ENCODE assay signal across 19 cellular contexts in the genomic region with DNA sequence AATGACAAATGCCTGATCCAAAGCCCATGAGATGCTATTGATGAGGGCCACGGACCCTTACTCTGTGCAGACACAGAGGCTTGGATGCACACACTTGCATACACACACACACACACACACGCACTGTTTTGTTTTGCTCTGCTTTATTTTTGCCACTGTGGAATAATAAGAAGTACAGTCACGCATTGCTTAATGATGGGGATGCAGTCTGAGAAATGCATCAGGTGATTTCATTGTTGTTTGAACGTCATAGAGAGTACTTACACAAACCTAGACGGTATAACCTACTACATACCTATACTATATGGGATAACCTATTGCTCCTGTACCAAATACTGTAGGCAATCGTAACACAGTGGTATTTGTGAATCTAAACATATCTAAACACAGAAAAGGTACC.
DNase-seq lines count a peak whose midpoint lies in the region; TF ChIP-seq lines count a peak whose summit lies in the region.
"Had no signal": no experiment of that assay in that cellular context is flagged by ENCODE, and none has a peak within 500 bp of the region (broad histone marks: within the 10 kb centered on the region; RNA-seq: fewer than 3 reads in every experiment).

No MANE protein-coding gene starts in this region.

- H2AFZ ChIP-seq in mesenchymal stem cell (ENCODE audit: low read depth, low read length), result no peak overlapping the region
- no peak overlapping the region for H2AFZ ChIP-seq in Karpas-422 (ENCODE audit: low read length)

- intact Hi-C loops in Calu3 (cut with micrococcal nuclease; ENCODE audit: unreplicated experiment), result loop anchor here (2.0 to 10.0 kb wide), 4 partner anchors 21 to 295 kb away; a partner anchor contains a TSS
- intact Hi-C loops in stomach (cut with DNase I; ENCODE audit: low total_unique reads), result no loop called here
- intact Hi-C loops in esophagus squamous epithelium (cut with DNase I), result no loop called here

- peaks cover 0 to 16% of the 10 kb centered on the region in 2 experiments for H3K27me3 ChIP-seq in mesenchymal stem cell (ENCODE audit: control insufficient read depth in 1 of 2, insufficient read depth in 1 of 2, low read length in 2 of 2)
- no peaks in the 10 kb centered on the region for H3K27me3 ChIP-seq in stomach
- H3K27me3 ChIP-seq in esophagus squamous epithelium, result peaks cover 0 to 4% (median 0%) of the 10 kb centered on the region in 4 donors
- H3K27me3 ChIP-seq in Karpas-422 (ENCODE audit: low read length), result no peaks in the 10 kb centered on the region
- H3K27me3 ChIP-seq: SJCRH30 had no signal

- H3K23ac ChIP-seq in mesenchymal stem cell (ENCODE audit: low read length in 2 of 2), result no peak overlapping the region

- no peak overlapping the region for H2BK15ac ChIP-seq in mesenchymal stem cell (ENCODE audit: low read depth, poor library complexity, severe bottlenecking)

- DNase-seq in Calu3, result no peak
- DNase-seq in amniotic epithelial cell (ENCODE audit: low read depth), result peak; percentile 31
- DNase-seq in mesenchymal stem cell, result peak; percentile 46
- DNase-seq in stomach, result no peak
- no peak for DNase-seq in DMS 273 (lab: John Stamatoyannopoulos, UW; ENCODE audit: unreplicated experiment)
- no peak for DNase-seq in esophagus squamous epithelium (lab: John Stamatoyannopoulos, UW)
- no peak for DNase-seq in HCEC 1CT
- no peak for DNase-seq in Karpas-422
- DNase-seq: AML-193, DMS153, GDM1, H7, MV-4-11, NCI-H1694 treated with DMSO at 0.1 percent for 48 hours, NCI-H510A treated with DMSO at 0.1 percent for 48 hours, NCI-H774, OCI-M1, SJCRH30 had no signal

- H3K4me1 Mint-ChIP-seq in Calu3 (ENCODE audit: low read depth, unreplicated experiment), result peaks cover 68% of the 10 kb centered on the region

- no peak overlapping the region for H4K91ac ChIP-seq in mesenchymal stem cell (ENCODE audit: low read length)

- no peaks in the 10 kb centered on the region for H3K9me2 ChIP-seq in Karpas-422 (replicated peaks; ENCODE audit: insufficient read depth, low read length)

- H3K79me1 ChIP-seq in mesenchymal stem cell (replicated peaks; ENCODE audit: low read length, poor library complexity, severe bottlenecking), result no peaks in the 10 kb centered on the region

- peak overlapping the region in 1 of 2 experiments; percentile 15 for H3K18ac ChIP-seq in mesenchymal stem cell (ENCODE audit: low read depth in 1 of 2, low read length in 2 of 2)

- H3K9me3 ChIP-seq in mesenchymal stem cell (ENCODE audit: control insufficient read depth, low read length), result peaks cover 4% of the 10 kb centered on the region
- peaks cover 0 to 4% (median 0%) of the 10 kb centered on the region in 4 donors for H3K9me3 ChIP-seq in stomach
- no peaks in the 10 kb centered on the region for H3K9me3 ChIP-seq in esophagus squamous epithelium
- H3K9me3 ChIP-seq in Karpas-422 (ENCODE audit: low read length), result no peaks in the 10 kb centered on the region
- H3K9me3 ChIP-seq: SJCRH30 had no signal

- H4K8ac ChIP-seq in mesenchymal stem cell (ENCODE audit: low read length), result no peak overlapping the region

- peak overlapping the region in 1 of 2 experiments; percentile 11 for H3K4ac ChIP-seq in mesenchymal stem cell (ENCODE audit: low read depth in 1 of 2, low read length in 2 of 2)

- no peak overlapping the region for H2BK5ac ChIP-seq in mesenchymal stem cell (ENCODE audit: low read depth, low read length, poor library complexity, severe bottlenecking)

- H4K20me1 ChIP-seq in Karpas-422 (ENCODE audit: insufficient read depth, low read depth, low read length), result no peaks in the 10 kb centered on the region

- no peaks in the 10 kb centered on the region for H3K36me3 ChIP-seq in mesenchymal stem cell (ENCODE audit: control insufficient read depth in 1 of 2, insufficient read depth in 2 of 2, low read depth in 1 of 2, low read length in 2 of 2)
- no peaks in the 10 kb centered on the region for H3K36me3 ChIP-seq in stomach
- H3K36me3 ChIP-seq in esophagus squamous epithelium, result no peaks in the 10 kb centered on the region
- H3K36me3 ChIP-seq in Karpas-422 (ENCODE audit: insufficient read depth, low read length), result no peaks in the 10 kb centered on the region
- H3K36me3 ChIP-seq: SJCRH30 had no signal

- H2BK120ac ChIP-seq in mesenchymal stem cell (ENCODE audit: low read depth, low read length), result no peak overlapping the region

- H2BK12ac ChIP-seq in mesenchymal stem cell (ENCODE audit: low read length in 2 of 2), result peak overlapping the region; percentile 35 to 88

- BruUV-seq in Calu3 (replicated peaks; lab: Mats Ljungman, UMichigan), result no TSS peak

- CTCF ChIA-PET in Calu3 (lab: Charles Lee), result interaction anchor here (1.4 to 2.5 kb wide), 2 partner anchors 14 to 104 kb away, joined by 4 to 17 read pairs; a partner anchor contains a TSS

- H3K4me2 ChIP-seq in mesenchymal stem cell (ENCODE audit: low read length, poor library complexity, severe bottlenecking) (no peak overlapping the region), Karpas-422 (ENCODE audit: low read depth, low read length, poor library complexity, severe bottlenecking) (no peak overlapping the region)

- no peak overlapping the region for H3K4me3 Mint-ChIP-seq in Calu3 (ENCODE audit: low read depth, unreplicated experiment)

- TF ChIP-seq EP300 in stomach (IDR thresholded peaks at IDR 0.05), result no peak

- peaks cover 23% of the 10 kb centered on the region for H3K4me1 ChIP-seq in mesenchymal stem cell (ENCODE audit: control insufficient read depth, insufficient read depth, low read depth, low read length)
- H3K4me1 ChIP-seq in stomach, result peaks cover 32 to 53% (median 35%) of the 10 kb centered on the region in 4 donors
- H3K4me1 ChIP-seq in esophagus squamous epithelium, result peaks cover 8 to 21% (median 18%) of the 10 kb centered on the region in 3 donors
- no peaks in the 10 kb centered on the region for H3K4me1 ChIP-seq in Karpas-422 (ENCODE audit: low read length)

- H3K27ac Mint-ChIP-seq in Calu3 (ENCODE audit: unreplicated experiment), result peak overlapping the region; percentile 92

- H3K36me3 Mint-ChIP-seq in Calu3 (ENCODE audit: insufficient read depth, unreplicated experiment), result peaks cover 20% of the 10 kb centered on the region

- H3K27ac ChIP-seq in mesenchymal stem cell (ENCODE audit: low read length, poor library complexity, severe bottlenecking) (no peak overlapping the region), stomach (peak overlapping the region in 3 of 5 donors; percentile 84 to 91 (median 90)), esophagus squamous epithelium (no peak overlapping the region), Karpas-422 (ENCODE audit: low read length) (no peak overlapping the region)
- H3K27ac ChIP-seq: SJCRH30 had no signal

- H3K9ac ChIP-seq in mesenchymal stem cell (ENCODE audit: low read length), result no peak overlapping the region
- no peak overlapping the region for H3K9ac ChIP-seq in Karpas-422 (ENCODE audit: low read length)

- H3K27me3 Mint-ChIP-seq in Calu3 (ENCODE audit: unreplicated experiment), result no peaks in the 10 kb centered on the region

- no peak overlapping the region for H3K14ac ChIP-seq in mesenchymal stem cell (ENCODE audit: low read length in 2 of 2)

- no peaks in the 10 kb centered on the region for H3K9me3 Mint-ChIP-seq in Calu3 (ENCODE audit: low read depth, unreplicated experiment)

- no peak for TF ChIP-seq POLR2A in stomach (IDR thresholded peaks at IDR 0.05)
- TF ChIP-seq POLR2A in esophagus squamous epithelium (IDR thresholded peaks at IDR 0.05), result no peak

- no peak for TF ChIP-seq CTCF in Calu3 (IDR thresholded peaks at IDR 0.05; ENCODE audit: unreplicated experiment)
- TF ChIP-seq CTCF in stomach (IDR thresholded peaks at IDR 0.05), result no peak
- TF ChIP-seq CTCF in esophagus squamous epithelium (IDR thresholded peaks at IDR 0.05), result no peak

- H3K4me3 ChIP-seq in mesenchymal stem cell (ENCODE audit: insufficient read depth in 1 of 2, low read depth in 1 of 2, low read length in 2 of 2) (no peak overlapping the region), stomach (no peak overlapping the region), esophagus squamous epithelium (no peak overlapping the region), Karpas-422 (ENCODE audit: low read length) (no peak overlapping the region)
- H3K4me3 ChIP-seq: K562, SJCRH30 had no signal

- no peaks in the 10 kb centered on the region for H3K79me2 ChIP-seq in Karpas-422 (ENCODE audit: low read length)

- no peak overlapping the region for H2AK5ac ChIP-seq in mesenchymal stem cell (ENCODE audit: low read length, severe bottlenecking)

- WGBS in mesenchymal stem cell, result 70% methylated on average over 2 of the region's 6 CpGs
- WGBS in stomach, 5 donors, result 82 to 92% (median 90%) methylated on average over 6 of the region's 6 CpGs
- WGBS in esophagus squamous epithelium, 2 donors, result 75 to 93% methylated on average over 6 of the region's 6 CpGs

Comparison
In these comparisons a context has a peak if more than half of its experiments do, and no peak if none do; other contexts are left out.
1. DNase-seq: peak in amniotic epithelial cell (single experiment) and mesenchymal stem cell (single experiment); none in Calu3 (single experiment), stomach (single experiment), DMS 273 (single experiment), esophagus squamous epithelium (single experiment), HCEC 1CT (single experiment) and Karpas-422 (single experiment).
2. H3K27ac ChIP-seq: peak in stomach (3 of 5); none in mesenchymal stem cell (single experiment), esophagus squamous epithelium (0 of 4) and Karpas-422 (single experiment).